Comparison of ENCODE assay signal across 16 cellular contexts in the genomic region with DNA sequence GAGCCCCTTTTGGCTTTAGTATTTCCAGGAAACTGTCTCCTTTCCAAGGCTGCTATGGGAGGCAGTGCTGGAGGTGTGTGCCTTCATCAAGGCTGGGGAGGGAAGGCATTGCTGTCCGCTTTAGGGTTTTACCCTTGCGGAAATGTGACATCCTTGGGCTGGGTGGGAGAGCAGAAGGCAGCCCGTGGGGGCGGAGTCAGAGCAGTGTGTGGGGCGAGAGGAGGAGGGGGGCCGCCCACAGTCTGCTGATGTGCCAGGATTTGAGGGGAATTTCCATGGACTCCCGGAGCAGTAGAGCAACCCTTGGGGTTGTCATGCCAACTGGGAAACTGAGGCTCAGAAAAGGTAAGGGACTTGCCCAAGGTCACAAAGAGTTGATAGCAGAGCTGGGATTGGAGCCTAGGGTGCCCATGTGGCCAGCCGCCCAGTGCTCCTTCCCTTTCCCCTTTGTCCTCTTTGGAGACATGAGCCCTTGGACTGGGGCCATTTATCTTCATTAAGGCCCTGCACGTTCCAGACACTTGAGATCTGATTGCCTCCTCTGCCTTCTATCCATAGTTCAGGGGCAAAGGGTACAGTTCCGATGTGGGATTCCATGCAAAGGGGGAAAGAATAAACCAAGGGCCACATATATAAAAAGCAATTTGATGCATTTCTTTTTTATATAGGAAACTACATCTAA. TPM values are rescaled to one million over a fixed set of nuclear protein-coding genes. Genes with fewer than 3 reads are reported as not detected.
DNase-seq lines count a peak whose midpoint lies in the region; ATAC-seq and TF ChIP-seq lines count a peak whose summit lies in the region.
"Had no signal": no experiment of that assay in that cellular context is flagged by ENCODE, and none has a peak within 500 bp of the region (broad histone marks: within the 10 kb centered on the region; RNA-seq: fewer than 3 reads in every experiment).

No MANE protein-coding gene starts in this region.

- no peaks in the 10 kb centered on the region for H3K36me3 ChIP-seq in GM23338 (ENCODE audit: insufficient read depth)
- no peaks in the 10 kb centered on the region for H3K36me3 ChIP-seq in adipocyte (ENCODE audit: control insufficient read depth, insufficient read depth, low read length, severe bottlenecking)
- no peaks in the 10 kb centered on the region for H3K36me3 ChIP-seq in mesenchymal stem cell (ENCODE audit: control insufficient read depth in 1 of 2, insufficient read depth in 2 of 2, low read depth in 1 of 2, low read length in 2 of 2)
- H3K36me3 ChIP-seq in stomach: no peaks in the 10 kb centered on the region

- H2BK5ac ChIP-seq in mesenchymal stem cell (ENCODE audit: low read depth, low read length, poor library complexity, severe bottlenecking): no peak overlapping the region

- DNase-seq in GM23338 (ENCODE audit: low spot score): no peak
- DNase-seq in adipocyte (ENCODE audit: low read depth): no peak
- no peak for DNase-seq in mesenchymal stem cell
- DNase-seq in stomach: no peak
- no peak for DNase-seq in SKM-1 (lab: John Stamatoyannopoulos, UW; ENCODE audit: unreplicated experiment)
- DNase-seq in nucleus accumbens (lab: John Stamatoyannopoulos, UW): no peak
- DNase-seq in central memory CD4-positive, alpha-beta T cell: no peak
- DNase-seq: activated CD4-positive, alpha-beta T cell treated with anti-CD3 and anti-CD28 coated beads, Interleukin-2, amount 10 ng/mL, durations not matched to agents 24 days and 14 days; activated CD8-positive, alpha-beta memory T cell treated with anti-CD3 and anti-CD28 coated beads, Interleukin-2, amount 50 U/mL, for 4 hours; activated gamma-delta T cell; aorta; Caco-2; NCI-H526; PC-9; stimulated activated naive CD8-positive, alpha-beta T cell treated with anti-CD3 and anti-CD28 coated beads, Interleukin-15, Interleukin-2, amounts not matched to agents 100 U/mL and 50 U/mL, for 24 hours had no signal

- H3K9me3 Mint-ChIP-seq in GM23338: no peaks in the 10 kb centered on the region
- H3K9me3 Mint-ChIP-seq: activated CD4-positive, alpha-beta T cell treated with anti-CD3 and anti-CD28 coated beads, Interleukin-2, amount 10 ng/mL, durations not matched to agents 24 days and 14 days had no signal

- H3K23ac ChIP-seq in mesenchymal stem cell (ENCODE audit: low read length in 2 of 2): no peak overlapping the region

- no peak overlapping the region for H3K27ac ChIP-seq in GM23338 (ENCODE audit: low read depth)
- no peak overlapping the region for H3K27ac ChIP-seq in mesenchymal stem cell (ENCODE audit: low read length, poor library complexity, severe bottlenecking)
- peak overlapping the region in 4 of 5 donors; percentile 77 to 84 (median 82) for H3K27ac ChIP-seq in stomach
- H3K27ac ChIP-seq: PC-9 had no signal

- intact Hi-C loops in stomach (cut with DNase I; ENCODE audit: low total_unique reads): no loop called here

- no peaks in the 10 kb centered on the region for H4K20me1 ChIP-seq in GM23338 (replicated peaks; ENCODE audit: insufficient read depth)

- TF ChIP-seq CTCF in GM23338 (conservative IDR thresholded peaks at IDR 0.05; ENCODE audit: low read depth in 2 of 2) (no peak), stomach (IDR thresholded peaks at IDR 0.05) (no peak)

- no peaks in the 10 kb centered on the region for H3K36me3 Mint-ChIP-seq in GM23338 (ENCODE audit: low read depth)

- H3K9me2 ChIP-seq in GM23338 (ENCODE audit: insufficient read depth): no peaks in the 10 kb centered on the region

- H3K9me3 ChIP-seq in adipocyte (ENCODE audit: control insufficient read depth, low read length) (no peaks in the 10 kb centered on the region), mesenchymal stem cell (ENCODE audit: control insufficient read depth, low read length) (no peaks in the 10 kb centered on the region), stomach (no peaks in the 10 kb centered on the region)
- H3K9me3 ChIP-seq: Caco-2 had no signal

- H3K18ac ChIP-seq in mesenchymal stem cell (ENCODE audit: low read depth in 1 of 2, low read length in 2 of 2): peak overlapping the region; percentile 76 to 79

- H3K4me2 ChIP-seq in GM23338 (no peak overlapping the region), mesenchymal stem cell (ENCODE audit: low read length, poor library complexity, severe bottlenecking) (no peak overlapping the region)
- H3K4me2 ChIP-seq: PC-9 had no signal

- 96% methylated on average over 8 of the region's 10 CpGs for WGBS in mesenchymal stem cell
- WGBS in stomach, 5 donors: 65 to 76% (median 69%) methylated on average over 10 of the region's 10 CpGs

- no peaks in the 10 kb centered on the region for H3K79me2 ChIP-seq in GM23338 (replicated peaks; ENCODE audit: insufficient read depth)

- H3K27me3 ChIP-seq in GM23338 (ENCODE audit: insufficient read depth): no peaks in the 10 kb centered on the region
- no peaks in the 10 kb centered on the region for H3K27me3 ChIP-seq in adipocyte (replicated peaks; ENCODE audit: control insufficient read depth, insufficient read depth, low read length)
- H3K27me3 ChIP-seq in mesenchymal stem cell (ENCODE audit: control insufficient read depth in 1 of 2, insufficient read depth in 1 of 2, low read length in 2 of 2): peaks cover 0 to 19% of the 10 kb centered on the region in 2 experiments
- H3K27me3 ChIP-seq in stomach: no peaks in the 10 kb centered on the region

- H3K27me3 Mint-ChIP-seq in GM23338 (ENCODE audit: insufficient read depth, low read depth, poor library complexity): peaks cover 15% of the 10 kb centered on the region

- H4K91ac ChIP-seq in mesenchymal stem cell (ENCODE audit: low read length): peak overlapping the region; percentile 93

- H2BK15ac ChIP-seq in mesenchymal stem cell (ENCODE audit: low read depth, poor library complexity, severe bottlenecking): peak overlapping the region; percentile 85

- H3K9ac ChIP-seq in adipocyte (ENCODE audit: low read length): peak overlapping the region; percentile 74
- H3K9ac ChIP-seq in mesenchymal stem cell (ENCODE audit: low read length): no peak overlapping the region

- no peaks in the 10 kb centered on the region for H3F3A ChIP-seq in GM23338 (replicated peaks; ENCODE audit: low read depth)

- no peak for TF ChIP-seq POLR2A in stomach (IDR thresholded peaks at IDR 0.05)

- no peak for TF ChIP-seq EP300 in stomach (IDR thresholded peaks at IDR 0.05)

- peaks cover 2% of the 10 kb centered on the region for H3K79me1 ChIP-seq in mesenchymal stem cell (replicated peaks; ENCODE audit: low read length, poor library complexity, severe bottlenecking)

- peak overlapping the region; percentile 9 to 82 for H3K4ac ChIP-seq in mesenchymal stem cell (ENCODE audit: low read depth in 1 of 2, low read length in 2 of 2)

- H2AK5ac ChIP-seq in mesenchymal stem cell (ENCODE audit: low read length, severe bottlenecking): no peak overlapping the region

- H3K4me1 Mint-ChIP-seq in GM23338: peaks cover 14% of the 10 kb centered on the region

- peak overlapping the region; percentile 75 to 81 for H2BK12ac ChIP-seq in mesenchymal stem cell (ENCODE audit: low read length in 2 of 2)

- H3K27ac Mint-ChIP-seq in GM23338: no peak overlapping the region
- H3K27ac Mint-ChIP-seq: activated CD4-positive, alpha-beta T cell treated with anti-CD3 and anti-CD28 coated beads, Interleukin-2, amount 10 ng/mL, durations not matched to agents 24 days and 14 days had no signal

- H2AFZ ChIP-seq in GM23338: no peak overlapping the region
- H2AFZ ChIP-seq in mesenchymal stem cell (ENCODE audit: low read depth, low read length): no peak overlapping the region
- H2AFZ ChIP-seq: PC-9 had no signal

- H3K14ac ChIP-seq in mesenchymal stem cell (ENCODE audit: low read length in 2 of 2): peak overlapping the region in 1 of 2 experiments; percentile 87

- H3K4me3 Mint-ChIP-seq in GM23338: no peak overlapping the region
- H3K4me3 Mint-ChIP-seq: activated CD4-positive, alpha-beta T cell treated with anti-CD3 and anti-CD28 coated beads, Interleukin-2, amount 10 ng/mL, durations not matched to agents 24 days and 14 days had no signal

- H3K4me1 ChIP-seq in GM23338 (ENCODE audit: insufficient read depth) (peaks cover 8% of the 10 kb centered on the region), adipocyte (ENCODE audit: control insufficient read depth, insufficient read depth, low read length) (peaks cover 68% of the 10 kb centered on the region), mesenchymal stem cell (ENCODE audit: control insufficient read depth, insufficient read depth, low read depth, low read length) (peaks cover 7% of the 10 kb centered on the region), stomach (peaks cover 44 to 91% (median 69%) of the 10 kb centered on the region in 4 donors)

- H4K8ac ChIP-seq in mesenchymal stem cell (ENCODE audit: low read length): peak overlapping the region; percentile 8

- H2BK120ac ChIP-seq in mesenchymal stem cell (ENCODE audit: low read depth, low read length): no peak overlapping the region

- no peak overlapping the region for H3K4me3 ChIP-seq in GM23338
- H3K4me3 ChIP-seq in adipocyte (ENCODE audit: low read length): peak overlapping the region; percentile 31
- H3K4me3 ChIP-seq in mesenchymal stem cell (ENCODE audit: insufficient read depth in 1 of 2, low read depth in 1 of 2, low read length in 2 of 2): no peak overlapping the region
- H3K4me3 ChIP-seq in stomach: no peak overlapping the region
- H3K4me3 ChIP-seq: PC-9 had no signal

- ATAC-seq in GM23338: peak; percentile 37; the same call in 2 of the 3 replicates
- ATAC-seq: stimulated activated naive CD8-positive, alpha-beta T cell treated with anti-CD3 and anti-CD28 coated beads, Interleukin-15, Interleukin-2, amounts not matched to agents 100 U/mL and 50 U/mL, for 24 hours had no signal

RNA-seq across cellular contexts. Expression of a gene that starts 22.2 kb away (rescaled TPM):
- 10.1 and 12.5 TPM in 2 replicates for total RNA-seq in GM23338 (2014; rRNA removed; shearing (Covaris generic))
- polyA plus RNA-seq in GM23338 (2016; fragmentation: Nextera tagmentation; extraction: Ambion mirVana): 6.6 TPM in 2 replicates
- 19.6 TPM for polyA plus RNA-seq in mesenchymal stem cell (2013, experiment 1 of 2)
- 19.5 TPM for polyA plus RNA-seq in mesenchymal stem cell (2013, experiment 2 of 2)
- total RNA-seq in stomach: 100 to 1,000 TPM in 1 of 5 donors, 10 to 100 TPM in 4; 23.5 to 153 (median 97.4) TPM
- 10 to 100 TPM; 35.4 to 67.8 (median 55.8) TPM for polyA plus RNA-seq in stomach

RNA-seq across cellular contexts. Expression of a gene that starts 56.7 kb away (rescaled TPM):
- 0.54 TPM in 1 of 2 replicates, not detected in the other for total RNA-seq in GM23338 (2014; rRNA removed; shearing (Covaris generic))
- polyA plus RNA-seq in GM23338 (2016; fragmentation: Nextera tagmentation; extraction: Ambion mirVana) (not detected in 2 replicates), stomach (10 to 100 TPM in 1 of 3 donors, under 1 TPM in 1, not detected in 1; 0.56 to 67.8 TPM)
- polyA plus RNA-seq in mesenchymal stem cell (2013, experiment 1 of 2): not detected
- polyA plus RNA-seq in mesenchymal stem cell (2013, experiment 2 of 2): 0.01 TPM
- total RNA-seq in stomach: 100 to 1,000 TPM in 1 of 5 donors, 10 to 100 TPM in 3, 1 to 10 TPM in 1; 5.7 to 133 (median 14.3) TPM
- total RNA-seq: activated CD4-positive, alpha-beta T cell treated with anti-CD3 and anti-CD28 coated beads, Interleukin-2, amount 10 ng/mL, durations not matched to agents 24 days and 14 days; chondrocyte; PC-9 had no signal

Comparison
In these comparisons a context has a peak if more than half of its experiments do, and no peak if none do; other contexts are left out.
1. H3K27ac ChIP-seq: peak in stomach (4 of 5); none in GM23338 (single experiment) and mesenchymal stem cell (single experiment).